ENCODE assay signal across 8 cellular contexts in genomic region chr6:31958741-31959739, GRCh38. TPM values are rescaled to one million over a fixed set of nuclear protein-coding genes. Genes with fewer than 3 reads are reported as not detected.
DNase-seq lines count a peak whose midpoint lies in the region; ATAC-seq lines count a peak whose summit lies in the region.

TSS of gene NELFE (minus strand) at chr6:31958971. CDS start at chr6:31958446, 525 bp downstream.
TSS of gene SKIC2 (plus strand) at chr6:31959175. CDS start at chr6:31959193, 18 bp downstream.

- H3K36me3 Mint-ChIP-seq in CD8-positive, alpha-beta memory T cell: peaks cover 6 to 90% (median 21%) of the 10 kb centered on the region in 3 donors

- H3K4me1 ChIP-seq in CD8-positive, alpha-beta memory T cell (ENCODE audit: insufficient read depth, low read length): peaks cover 27% of the 10 kb centered on the region

- no peaks in the 10 kb centered on the region for H3K27me3 ChIP-seq in CD8-positive, alpha-beta memory T cell (ENCODE audit: insufficient read depth, low read length, poor library complexity, severe bottlenecking)

- DNase-seq in CD8-positive, alpha-beta memory T cell: peak; percentile 98 to 99 (median 98)
- DNase-seq in HS-5 (ENCODE audit: low read depth) (peak; percentile 94), lung microvascular endothelial cell (ENCODE audit: low read depth in 2 of 2) (peak; percentile 99)
- peak; percentile 98 for DNase-seq in NK-92 treated with Interleukin-12 subunit alpha and Interleukin-12 subunit beta, amount 100 ng/mL, for 24 hours (lab: John Stamatoyannopoulos, UW)
- peak; percentile 98 for DNase-seq in activated CD8-positive, alpha-beta memory T cell treated with anti-CD3 and anti-CD28 coated beads for 24 hours
- DNase-seq in effector CD8-positive, alpha-beta T cell (lab: John Stamatoyannopoulos, UW): peak; percentile 95
- peak; percentile 95 to 98 (median 96) for DNase-seq in stimulated activated CD4-positive, alpha-beta T cell treated with anti-CD3 and anti-CD28 coated beads, TNF-alpha, amount 100 ng/mL, for 48 hours (ENCODE audit: low read depth in 3 of 3)

- POLR2A ChIA-PET in CD8-positive, alpha-beta memory T cell (lab: Charles Lee): interaction anchor here (0.5 to 4.7 kb wide), 7 partner anchors 12 to 1858 kb away, joined by 3 to 71 read pairs (median 4); partner anchors contain the start of genes DXO, GPANK1 and ZBTB12

- H3K9me3 ChIP-seq in CD8-positive, alpha-beta memory T cell (ENCODE audit: low read length): no peaks in the 10 kb centered on the region

- CTCF ChIA-PET in CD8-positive, alpha-beta memory T cell (lab: Charles Lee): interaction anchor here (0.7 to 1.2 kb wide), 5 partner anchors 12 to 88 kb away, joined by 3 to 8 read pairs (median 3); partner anchors contain the start of gene DXO

- peak within 1 kb of the TSS; percentile 100 for H3K4me3 ChIP-seq in CD8-positive, alpha-beta memory T cell (ENCODE audit: low read length)

- peak within 1 kb of the TSS; percentile 88 to 98 (median 95) for H3K4me3 Mint-ChIP-seq in CD8-positive, alpha-beta memory T cell

- H3K36me3 ChIP-seq in CD8-positive, alpha-beta memory T cell (ENCODE audit: insufficient read depth, low read length): peaks cover 55% of the 10 kb centered on the region

- peaks cover 0 to 1% of the 10 kb centered on the region in 2 donors for H3K27me3 Mint-ChIP-seq in CD8-positive, alpha-beta memory T cell

- ATAC-seq in GM19468 (IDR thresholded peaks at IDR 0.05; ENCODE audit: extremely low read depth, unreplicated experiment): peak; percentile 94

- peak within 1 kb of the TSS; percentile 99 for H3K27ac ChIP-seq in CD8-positive, alpha-beta memory T cell (ENCODE audit: low read depth, low read length)

- peak within 1 kb of the TSS; percentile 96 to 99 (median 98) for H3K27ac Mint-ChIP-seq in CD8-positive, alpha-beta memory T cell

- no peaks in the 10 kb centered on the region for H3K9me3 Mint-ChIP-seq in CD8-positive, alpha-beta memory T cell

- peaks cover 34 to 47% (median 40%) of the 10 kb centered on the region in 3 donors for H3K4me1 Mint-ChIP-seq in CD8-positive, alpha-beta memory T cell

RNA-seq across cellular contexts. Expression of gene NELFE, which starts in this region (rescaled TPM):
- total RNA-seq in CD8-positive, alpha-beta memory T cell: 10 to 100 TPM; 86.1 to 90.6 TPM
- 79.6 TPM for polyA plus RNA-seq in CD8-positive, alpha-beta memory T cell
- 54.3 and 55.8 TPM in 2 replicates for total RNA-seq in lung microvascular endothelial cell

RNA-seq across cellular contexts. Expression of gene SKIC2, which starts in this region (rescaled TPM):
- 100 to 1,000 TPM; 110 to 114 TPM for total RNA-seq in CD8-positive, alpha-beta memory T cell
- 21.1 TPM for polyA plus RNA-seq in CD8-positive, alpha-beta memory T cell
- total RNA-seq in lung microvascular endothelial cell: 22.7 and 30.2 TPM in 2 replicates

Comparison
In these comparisons a context has a peak if more than half of its experiments do, and no peak if none do; other contexts are left out.
1. Peak in every context shown above with its lines: DNase-seq, ATAC-seq, H3K4me3 ChIP-seq and H3K27ac ChIP-seq.